ENCODE assay signal across 11 cellular contexts in the genomic region with DNA sequence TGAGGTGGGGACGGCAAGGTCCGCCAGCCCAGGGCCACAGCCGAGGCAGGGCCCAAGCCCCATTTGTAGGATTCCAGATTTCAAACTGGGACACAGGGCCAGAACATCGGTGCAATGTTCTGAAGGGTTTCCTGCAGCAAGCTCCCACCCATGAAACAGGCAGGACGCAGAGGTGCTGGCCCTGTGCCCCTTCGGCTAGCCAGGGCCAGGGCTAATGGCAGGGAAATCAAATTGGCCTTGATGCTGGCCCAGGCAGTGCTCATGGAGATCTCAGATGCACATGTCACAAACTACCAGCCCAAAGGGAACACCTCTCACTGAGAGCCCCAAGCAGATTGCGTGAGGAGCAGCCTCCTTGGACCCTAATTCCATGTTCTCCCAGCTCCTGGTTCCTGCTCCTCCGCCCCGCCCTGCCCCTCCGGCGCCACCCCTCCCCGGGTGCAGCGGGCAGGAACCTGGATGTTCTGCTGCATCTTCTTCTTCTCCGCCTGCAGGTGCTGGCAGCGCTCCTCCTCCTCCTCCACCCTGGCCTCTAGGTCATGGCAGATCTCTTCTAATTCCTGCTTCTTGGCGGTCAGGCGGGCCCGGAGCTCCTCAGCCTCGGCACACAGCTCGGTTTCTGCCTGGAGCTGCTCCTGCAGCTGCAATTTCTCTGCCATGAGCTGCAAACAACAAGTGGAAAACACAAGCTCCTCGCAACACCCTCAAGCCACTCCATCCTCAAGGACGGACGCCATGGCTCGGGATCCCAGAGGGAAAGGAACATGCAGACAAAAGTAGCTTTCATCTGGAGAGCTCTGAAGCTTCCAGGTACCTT. TPM values are rescaled to one million over a fixed set of nuclear protein-coding genes. Genes with fewer than 3 reads are reported as not detected.
A peak's percentile ranks its signal among the peaks of the same experiment; 100 is the strongest.
DNase-seq lines count a peak whose midpoint lies in the region; ATAC-seq and TF ChIP-seq lines count a peak whose summit lies in the region.
"Had no signal": no experiment of that assay in that cellular context is flagged by ENCODE, and none has a peak within 500 bp of the region (broad histone marks: within the 10 kb centered on the region; RNA-seq: fewer than 3 reads in every experiment).

No MANE protein-coding gene starts in this region.

- in situ Hi-C loops in transverse colon (cut with MboI; ENCODE audit: low pct_ligation_motif_present in 1 of 4, low pct_unique_long_range_greater_than_20kb in 1 of 4, low sequenced_read_pairs in 3 of 4), result loop anchor here in 3 of 4 donors (10.0 kb wide), 2 partner anchors 164 to 174 kb away; no protein-coding TSS in a partner anchor

- CTCF ChIA-PET in activated CD8-positive, alpha-beta memory T cell treated with anti-CD3 and anti-CD28 coated beads, Interleukin-2, amount 10 ng/mL, durations not matched to agents 7 days and 5 days (lab: Charles Lee), result interaction anchor here (0.6 to 5.6 kb wide), 32 partner anchors 8 to 209 kb away, joined by 3 to 74 read pairs (median 5); a partner anchor contains a TSS

- TF ChIP-seq CTCF in esophagus squamous epithelium (IDR thresholded peaks at IDR 0.05), result no peak
- TF ChIP-seq CTCF in transverse colon (IDR thresholded peaks at IDR 0.05), result no peak

- no peak for DNase-seq in activated CD8-positive, alpha-beta memory T cell treated with anti-CD3 and anti-CD28 coated beads, Interleukin-2, amount 10 ng/mL, durations not matched to agents 7 days and 5 days
- no peak for DNase-seq in activated CD8-positive, alpha-beta memory T cell treated with anti-CD3 and anti-CD28 coated beads, Interleukin-2, amount 50 U/mL, for 48 hours
- DNase-seq in SJSA1 (ENCODE audit: low read depth in 1 of 2, low spot score in 2 of 2), result no peak
- no peak for DNase-seq in esophagus squamous epithelium (lab: John Stamatoyannopoulos, UW)
- no peak for DNase-seq in transverse colon
- DNase-seq in SK-N-DZ (ENCODE audit: low spot score), result no peak
- no peak for DNase-seq in immature natural killer cell
- DNase-seq: amniotic stem cell had no signal

- no peak for TF ChIP-seq EP300 in transverse colon (IDR thresholded peaks at IDR 0.05; ENCODE audit: low read depth)

- TF ChIP-seq POLR2A in esophagus squamous epithelium (IDR thresholded peaks at IDR 0.05), result no peak
- TF ChIP-seq POLR2A in transverse colon (IDR thresholded peaks at IDR 0.05), result no peak

- no peak for ATAC-seq in activated CD8-positive, alpha-beta memory T cell treated with anti-CD3 and anti-CD28 coated beads, Interleukin-2, amount 10 ng/mL, durations not matched to agents 7 days and 5 days
- ATAC-seq in HG02884 (IDR thresholded peaks at IDR 0.05; ENCODE audit: unreplicated experiment), result no peak

- H3K4me3 Mint-ChIP-seq in activated CD8-positive, alpha-beta memory T cell treated with anti-CD3 and anti-CD28 coated beads, Interleukin-2, amount 10 ng/mL, durations not matched to agents 7 days and 5 days, result no peak overlapping the region
- H3K4me3 Mint-ChIP-seq in immature natural killer cell, result no peak overlapping the region
- H3K4me3 Mint-ChIP-seq: nephron had no signal

- intact Hi-C loops in esophagus squamous epithelium (cut with DNase I) (no loop called here), transverse colon (cut with DNase I; ENCODE audit: low total_unique reads) (loop anchor here (5.0 kb wide), 1 partner anchor 172 kb away; no protein-coding TSS in a partner anchor)

- H3K4me3 ChIP-seq in SJSA1 (no peak overlapping the region), esophagus squamous epithelium (no peak overlapping the region), transverse colon (no peak overlapping the region)
- H3K4me3 ChIP-seq: right atrium auricular region had no signal

- H3K9me3 ChIP-seq in SJSA1 (replicated peaks) (no peaks in the 10 kb centered on the region), esophagus squamous epithelium (no peaks in the 10 kb centered on the region), transverse colon (no peaks in the 10 kb centered on the region)
- H3K9me3 ChIP-seq: right atrium auricular region had no signal

- peaks cover 9% of the 10 kb centered on the region for H3K4me1 Mint-ChIP-seq in activated CD8-positive, alpha-beta memory T cell treated with anti-CD3 and anti-CD28 coated beads, Interleukin-2, amount 10 ng/mL, durations not matched to agents 7 days and 5 days
- peaks cover 9 to 10% of the 10 kb centered on the region in 2 donors for H3K4me1 Mint-ChIP-seq in immature natural killer cell
- H3K4me1 Mint-ChIP-seq: nephron had no signal

- H3K27ac Mint-ChIP-seq in activated CD8-positive, alpha-beta memory T cell treated with anti-CD3 and anti-CD28 coated beads, Interleukin-2, amount 10 ng/mL, durations not matched to agents 7 days and 5 days, result peak overlapping the region; percentile 71
- H3K27ac Mint-ChIP-seq in immature natural killer cell, result peak overlapping the region in 2 of 6 donors; percentile 36 to 81
- H3K27ac Mint-ChIP-seq: nephron had no signal

- 80 to 82% methylated on average over 13 to 14 of the region's 24 CpGs for WGBS in esophagus squamous epithelium, 2 donors
- WGBS in transverse colon (ENCODE audit: low coverage in 1 of 2), 2 donors, result 88% methylated on average over 24 of the region's 24 CpGs; no CpG with 5 or more reads in 1 of the 2 donors

- peaks cover 80% of the 10 kb centered on the region for H3K36me3 Mint-ChIP-seq in activated CD8-positive, alpha-beta memory T cell treated with anti-CD3 and anti-CD28 coated beads, Interleukin-2, amount 10 ng/mL, durations not matched to agents 7 days and 5 days
- peaks cover 19 to 62% (median 34%) of the 10 kb centered on the region in 3 donors for H3K36me3 Mint-ChIP-seq in immature natural killer cell

- no peaks in the 10 kb centered on the region for H3K27me3 Mint-ChIP-seq in activated CD8-positive, alpha-beta memory T cell treated with anti-CD3 and anti-CD28 coated beads, Interleukin-2, amount 10 ng/mL, durations not matched to agents 7 days and 5 days
- peaks cover 0 to 19% (median 2%) of the 10 kb centered on the region in 3 donors for H3K27me3 Mint-ChIP-seq in immature natural killer cell (ENCODE audit: low read depth in 3 of 3)

- H3K36me3 ChIP-seq in SJSA1 (peaks cover 95% of the 10 kb centered on the region), esophagus squamous epithelium (peaks cover 92 to 100% (median 100%) of the 10 kb centered on the region in 3 donors), transverse colon (peaks cover 0 to 90% (median 53%) of the 10 kb centered on the region in 4 donors)

- H3K4me1 ChIP-seq in SJSA1 (replicated peaks) (peaks cover 44% of the 10 kb centered on the region), esophagus squamous epithelium (peaks cover 0 to 6% (median 0%) of the 10 kb centered on the region in 3 donors), transverse colon (peaks cover 0 to 33% (median 13%) of the 10 kb centered on the region in 4 donors)
- H3K4me1 ChIP-seq: right atrium auricular region had no signal

- H3K27ac ChIP-seq in SJSA1 (peak overlapping the region; percentile 61), esophagus squamous epithelium (peak overlapping the region; percentile 13 to 72 (median 56)), transverse colon (peak overlapping the region; percentile 44 to 76 (median 72))

- H3K9me3 Mint-ChIP-seq in activated CD8-positive, alpha-beta memory T cell treated with anti-CD3 and anti-CD28 coated beads, Interleukin-2, amount 10 ng/mL, durations not matched to agents 7 days and 5 days (ENCODE audit: low read depth), result no peaks in the 10 kb centered on the region
- peaks cover 0 to 2% (median 0%) of the 10 kb centered on the region in 6 donors for H3K9me3 Mint-ChIP-seq in immature natural killer cell
- H3K9me3 Mint-ChIP-seq: nephron had no signal

- H3K27me3 ChIP-seq in SJSA1 (replicated peaks) (no peaks in the 10 kb centered on the region), esophagus squamous epithelium (no peaks in the 10 kb centered on the region), transverse colon (no peaks in the 10 kb centered on the region)
- H3K27me3 ChIP-seq: right atrium auricular region had no signal

RNA-seq across cellular contexts. Expression of a gene that starts 47.7 kb away (rescaled TPM):
- 10 to 100 TPM; 55.6 to 61.6 TPM for total RNA-seq in activated CD8-positive, alpha-beta memory T cell treated with anti-CD3 and anti-CD28 coated beads, Interleukin-2, amount 10 ng/mL, durations not matched to agents 7 days and 5 days
- 4.4 and 5.8 TPM in 2 replicates for total RNA-seq in SJSA1 (2014; rRNA removed; shearing (Covaris generic))
- 10 to 100 TPM in 3 of 4 donors, 1 to 10 TPM in 1; 8.4 to 49.3 (median 20.6) TPM for total RNA-seq in esophagus squamous epithelium
- total RNA-seq in transverse colon, result 10 to 100 TPM in 3 of 4 donors, 1 to 10 TPM in 1; 2.2 to 19.5 (median 14.7) TPM
- polyA plus RNA-seq in SK-N-DZ (2014; cell fraction: cytosol; rRNA removed), result not detected in 2 replicates
- polyA plus RNA-seq in SK-N-DZ (2014; cell fraction: nucleus; rRNA removed), result not detected in 2 replicates
- polyA plus RNA-seq in immature natural killer cell, result 10 to 100 TPM in 2 of 3 donors, 1 to 10 TPM in 1; 8.7 to 65.8 (median 14.8) TPM
